ENCODE assay signal across 8 cellular contexts in genomic region chrX:101417981-101418841, GRCh38. TPM values are rescaled to one million over a fixed set of nuclear protein-coding genes. Genes with fewer than 3 reads are reported as not detected.
DNase-seq lines count a peak whose midpoint lies in the region; ATAC-seq and TF ChIP-seq lines count a peak whose summit lies in the region.

No MANE protein-coding gene starts in this region.

- DNase-seq in G401 (ENCODE audit: low spot score), result peak; percentile 65
- DNase-seq in H7, result peak; percentile 71
- peak; percentile 14 for DNase-seq in NCI-H2171 (lab: John Stamatoyannopoulos, UW)
- DNase-seq in activated naive CD4-positive, alpha-beta T cell treated with anti-CD3 and anti-CD28 coated beads, Interleukin-2, amount 10 ng/mL, durations not matched to agents 7 days and 5 days, result peak; percentile 51
- peak; percentile 59 for DNase-seq in neuronal stem cell (ENCODE audit: low spot score)
- DNase-seq in NCI-H1048 (lab: John Stamatoyannopoulos, UW), result no peak
- DNase-seq in NCI-H2081 treated with DMSO at 0.1 percent for 48 hours (lab: John Stamatoyannopoulos, UW), result no peak

- no peak overlapping the region for H3K4ac ChIP-seq in neuronal stem cell (ENCODE audit: low read length)

- no peaks in the 10 kb centered on the region for H3K9me3 Mint-ChIP-seq in activated naive CD4-positive, alpha-beta T cell treated with anti-CD3 and anti-CD28 coated beads, Interleukin-2, amount 10 ng/mL, durations not matched to agents 7 days and 5 days

- in situ Hi-C loops in G401 (cut with HindIII; ENCODE audit: low sequenced_read_pairs), result no loop called here

- H3K4me1 Mint-ChIP-seq in activated naive CD4-positive, alpha-beta T cell treated with anti-CD3 and anti-CD28 coated beads, Interleukin-2, amount 10 ng/mL, durations not matched to agents 7 days and 5 days, result peaks cover 32% of the 10 kb centered on the region

- no peak overlapping the region for H4K8ac ChIP-seq in neuronal stem cell (ENCODE audit: low read depth, low read length)

- WGBS in gastroesophageal sphincter (ENCODE audit: low coverage in 1 of 2), 2 donors, result 0 to 14% methylated on average over 5 to 13 of the region's 56 CpGs
- no CpG with 5 or more reads among the region's 56 CpGs for WGBS in neuronal stem cell (ENCODE audit: extremely low coverage in 2 of 2, insufficient read length in 2 of 2, insufficient replicate concordance in 1 of 2), 2 donors

- CTCF ChIA-PET in activated naive CD4-positive, alpha-beta T cell treated with anti-CD3 and anti-CD28 coated beads, Interleukin-2, amount 10 ng/mL, durations not matched to agents 7 days and 5 days (lab: Charles Lee), result interaction anchor here (0.8 kb wide), 1 partner anchor 341 kb away, joined by 3 read pairs; no protein-coding TSS in a partner anchor

- H3K27me3 ChIP-seq in H7 (ENCODE audit: control insufficient read depth, insufficient read depth, low read length) (no peaks in the 10 kb centered on the region), gastroesophageal sphincter (no peaks in the 10 kb centered on the region), neuronal stem cell (ENCODE audit: control insufficient read depth in 3 of 3, insufficient read depth in 3 of 3, low read depth in 1 of 3, low read length in 3 of 3) (peaks cover 0 to 3% (median 0%) of the 10 kb centered on the region in 3 experiments)

- peak overlapping the region; percentile 94 for H3K18ac ChIP-seq in neuronal stem cell (ENCODE audit: low read length)

- peak; percentile 74 for ATAC-seq in gastroesophageal sphincter

- H3K4me3 ChIP-seq in H7 (ENCODE audit: insufficient read depth, low read depth, low read length) (peak overlapping the region; percentile 64), gastroesophageal sphincter (peak overlapping the region; percentile 65 to 98), neuronal stem cell (ENCODE audit: low read length in 2 of 2) (peak overlapping the region; percentile 41 to 79)

- H3K27ac Mint-ChIP-seq in activated naive CD4-positive, alpha-beta T cell treated with anti-CD3 and anti-CD28 coated beads, Interleukin-2, amount 10 ng/mL, durations not matched to agents 7 days and 5 days, result peak overlapping the region; percentile 87

- no peak for TF ChIP-seq EP300 in gastroesophageal sphincter (IDR thresholded peaks at IDR 0.05)

- peak overlapping the region; percentile 13 for H2BK5ac ChIP-seq in neuronal stem cell (ENCODE audit: low read length)

- H3K9me3 ChIP-seq in gastroesophageal sphincter, result no peaks in the 10 kb centered on the region
- no peaks in the 10 kb centered on the region for H3K9me3 ChIP-seq in neuronal stem cell (replicated peaks in 1 of 2; ENCODE audit: control insufficient read depth in 2 of 2, insufficient read depth in 1 of 2, low read depth in 1 of 2, low read length in 2 of 2)

- H4K91ac ChIP-seq in neuronal stem cell (ENCODE audit: low read depth, low read length, poor library complexity), result no peak overlapping the region

- H2BK12ac ChIP-seq in neuronal stem cell (ENCODE audit: low read length), result no peak overlapping the region

- peaks cover under 1% of the 10 kb centered on the region for H3K36me3 Mint-ChIP-seq in activated naive CD4-positive, alpha-beta T cell treated with anti-CD3 and anti-CD28 coated beads, Interleukin-2, amount 10 ng/mL, durations not matched to agents 7 days and 5 days

- TF ChIP-seq CTCF in gastroesophageal sphincter (IDR thresholded peaks at IDR 0.05), result no peak

- H3K23ac ChIP-seq in neuronal stem cell (ENCODE audit: low read depth, low read length, poor library complexity), result no peak overlapping the region

- no peak overlapping the region for H2BK120ac ChIP-seq in neuronal stem cell (ENCODE audit: low read depth, low read length)

- H3K79me1 ChIP-seq in neuronal stem cell (ENCODE audit: low read depth, low read length), result peaks cover 1% of the 10 kb centered on the region

- H3K9ac ChIP-seq in neuronal stem cell (ENCODE audit: low read depth, low read length, poor library complexity), result peak overlapping the region; percentile 86

- H3K27ac ChIP-seq in gastroesophageal sphincter (peak overlapping the region; percentile 83 to 94 (median 92)), neuronal stem cell (replicated peaks; ENCODE audit: low read length) (peak overlapping the region; percentile 82)

- peaks cover 0 to 57% (median 0%) of the 10 kb centered on the region in 3 donors for H3K4me1 ChIP-seq in gastroesophageal sphincter
- H3K4me1 ChIP-seq in neuronal stem cell (ENCODE audit: control insufficient read depth in 2 of 2, insufficient read depth in 1 of 2, low read depth in 1 of 2, low read length in 2 of 2), result peaks cover 0 to 6% of the 10 kb centered on the region in 2 donors

- peak overlapping the region; percentile 73 for H2AFZ ChIP-seq in neuronal stem cell (ENCODE audit: low read length)

- H3K4me3 Mint-ChIP-seq in activated naive CD4-positive, alpha-beta T cell treated with anti-CD3 and anti-CD28 coated beads, Interleukin-2, amount 10 ng/mL, durations not matched to agents 7 days and 5 days, result peak overlapping the region; percentile 83

- H3K27me3 Mint-ChIP-seq in activated naive CD4-positive, alpha-beta T cell treated with anti-CD3 and anti-CD28 coated beads, Interleukin-2, amount 10 ng/mL, durations not matched to agents 7 days and 5 days, result peaks cover 3% of the 10 kb centered on the region

- no peak overlapping the region for H2AK5ac ChIP-seq in neuronal stem cell (ENCODE audit: low read depth, low read length)

- peak overlapping the region; percentile 45 for H3K4me2 ChIP-seq in neuronal stem cell (ENCODE audit: insufficient read depth, low read length, poor library complexity, severe bottlenecking)

- H3K36me3 ChIP-seq in H7 (replicated peaks; ENCODE audit: control insufficient read depth, insufficient read depth, low read length) (peaks cover 1% of the 10 kb centered on the region; the same call in 1 of the 2 replicates), gastroesophageal sphincter (peaks cover 0 to 10% of the 10 kb centered on the region in 2 donors), neuronal stem cell (replicated peaks in 1 of 2; ENCODE audit: control insufficient read depth in 2 of 2, insufficient read depth in 2 of 2, low read length in 2 of 2) (peaks cover 0 to 14% of the 10 kb centered on the region in 2 donors)

- no peak overlapping the region for H3K14ac ChIP-seq in neuronal stem cell (ENCODE audit: low read length)

- H2BK15ac ChIP-seq in neuronal stem cell (ENCODE audit: low read length), result no peak overlapping the region

- peak in 1 of 2 donors; percentile 17 for TF ChIP-seq POLR2A in gastroesophageal sphincter (IDR thresholded peaks at IDR 0.05)

RNA-seq across cellular contexts. Expression of gene HNRNPH2, which starts 10.2 kb away (rescaled TPM):
- 44.3 and 54.6 TPM in 2 replicates for total RNA-seq in G401 (2014; rRNA removed; shearing (Covaris generic))
- 33.5 and 35.0 TPM in 2 replicates for total RNA-seq in H7 (2014; rRNA removed; shearing (Covaris generic))
- total RNA-seq in gastroesophageal sphincter, result 10 to 100 TPM; 38.8 to 66.6 (median 62.1) TPM
- 50.6 TPM for polyA plus RNA-seq in neuronal stem cell (2013, experiment 1 of 2)
- polyA plus RNA-seq in neuronal stem cell (2013, experiment 2 of 2), result 49.0 TPM

RNA-seq across cellular contexts. Expression of gene GLA, which starts 10.5 kb away (rescaled TPM):
- 80.4 and 86.3 TPM in 2 replicates for total RNA-seq in G401 (2014; rRNA removed; shearing (Covaris generic))
- total RNA-seq in H7 (2014; rRNA removed; shearing (Covaris generic)), result 48.1 and 58.3 TPM in 2 replicates
- total RNA-seq in gastroesophageal sphincter, result 10 to 100 TPM in 3 of 4 donors, 1 to 10 TPM in 1; 9.2 to 22.0 (median 16.1) TPM
- polyA plus RNA-seq in neuronal stem cell (2013, experiment 1 of 2), result 36.2 TPM
- polyA plus RNA-seq in neuronal stem cell (2013, experiment 2 of 2), result 34.3 TPM

RNA-seq across cellular contexts. Expression of gene RPL36A, which starts 27.4 kb away (rescaled TPM):
- 415 and 688 TPM in 2 replicates for total RNA-seq in G401 (2014; rRNA removed; shearing (Covaris generic))
- total RNA-seq in H7 (2014; rRNA removed; shearing (Covaris generic)), result 794 and 812 TPM in 2 replicates
- total RNA-seq in gastroesophageal sphincter, result 1,000 to 10,000 TPM in 3 of 4 donors, 100 to 1,000 TPM in 1; 629 to 1,573 (median 1,208) TPM
- 6,169 TPM for polyA plus RNA-seq in neuronal stem cell (2013, experiment 1 of 2)
- polyA plus RNA-seq in neuronal stem cell (2013, experiment 2 of 2), result 5,932 TPM

RNA-seq across cellular contexts. Expression of gene BTK, which starts 32.2 kb away (rescaled TPM):
- not detected in 2 replicates for total RNA-seq in G401 (2014; rRNA removed; shearing (Covaris generic))
- 0.07 and 0.11 TPM in 2 replicates for total RNA-seq in H7 (2014; rRNA removed; shearing (Covaris generic))
- 10 to 100 TPM in 1 of 4 donors, 1 to 10 TPM in 3; 2.2 to 14.8 (median 4.5) TPM for total RNA-seq in gastroesophageal sphincter
- polyA plus RNA-seq in neuronal stem cell (2013, experiment 1 of 2), result 0.01 TPM
- not detected for polyA plus RNA-seq in neuronal stem cell (2013, experiment 2 of 2)

Comparison
In these comparisons a context has a peak if more than half of its experiments do, and no peak if none do; other contexts are left out.
1. DNase-seq: peak in G401 (single experiment), H7 (single experiment), NCI-H2171 (single experiment), activated naive CD4-positive, alpha-beta T cell treated with anti-CD3 and anti-CD28 coated beads, Interleukin-2, amount 10 ng/mL, durations not matched to agents 7 days and 5 days (single experiment) and neuronal stem cell (single experiment); none in NCI-H1048 (single experiment) and NCI-H2081 treated with DMSO at 0.1 percent for 48 hours (single experiment).
2. Peak in every context shown above with its lines, with median percentiles within 50 percentile points of each other: H3K4me3 ChIP-seq.